In the genomic region with DNA sequence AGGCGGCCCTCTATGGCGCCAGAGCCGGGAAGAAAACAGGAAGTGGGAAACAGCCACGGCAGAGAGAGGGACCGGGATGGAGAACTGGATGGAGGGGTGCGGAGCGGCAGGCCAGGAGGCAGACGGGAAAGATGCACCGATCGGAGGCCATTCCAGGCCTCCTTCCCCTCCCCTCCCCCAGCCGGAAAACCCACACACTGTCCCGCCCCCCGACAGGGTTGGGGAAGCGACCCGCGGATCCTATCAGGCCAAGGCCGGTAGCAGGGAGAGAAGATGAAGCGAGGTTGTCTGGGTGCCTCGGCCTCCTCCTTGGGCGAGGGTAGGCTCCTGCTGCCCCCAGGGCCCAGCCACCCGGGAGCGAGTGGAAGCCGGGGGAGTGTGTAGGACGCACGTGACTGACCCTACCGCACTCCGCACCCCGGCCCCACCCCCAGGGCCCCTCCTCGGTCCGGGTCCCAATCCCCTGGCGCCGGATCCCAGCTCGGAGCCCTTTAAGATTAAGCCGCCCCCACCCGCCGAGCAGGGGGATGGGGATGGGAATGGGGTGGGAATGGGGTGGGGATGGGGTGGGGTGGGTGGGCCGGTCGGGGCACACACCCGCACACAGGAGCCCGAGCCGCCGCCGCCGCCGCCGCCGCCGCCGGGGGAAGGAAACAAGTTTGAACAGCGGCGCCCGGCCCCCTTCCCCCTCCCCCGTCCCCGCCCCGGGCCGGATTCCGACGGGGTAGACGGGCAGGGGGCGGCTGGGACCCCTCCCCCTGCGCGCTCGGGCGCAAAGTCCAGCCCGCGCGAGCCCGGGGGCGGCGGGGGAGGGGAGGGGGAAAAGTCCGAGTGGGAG, we compare ENCODE assay signal across 8 cellular contexts. TPM values are rescaled to one million over a fixed set of nuclear protein-coding genes. Genes with fewer than 3 reads are reported as not detected.
DNase-seq lines count a peak whose midpoint lies in the region; ATAC-seq and TF ChIP-seq lines count a peak whose summit lies in the region.

No MANE protein-coding gene starts in this region.

- peak overlapping the region; percentile 73 for H3K27ac ChIP-seq in SJSA1
- H3K27ac ChIP-seq in parathyroid adenoma, result peak overlapping the region; percentile 95

- peaks cover 2% of the 10 kb centered on the region for H3K79me2 ChIP-seq in parathyroid adenoma

- peak; percentile 22 for ATAC-seq in HG03342 (IDR thresholded peaks at IDR 0.05; ENCODE audit: unreplicated experiment)
- ATAC-seq in activated naive CD4-positive, alpha-beta T cell treated with anti-CD3 and anti-CD28 coated beads, Interleukin-2, amount 50 U/mL, for 72 hours, result peak; percentile 51
- ATAC-seq in Right ventricle myocardium superior (ENCODE audit: poor library complexity), result peak; percentile 6

- TF ChIP-seq CTCF in GM10266 (IDR thresholded peaks at IDR 0.05; ENCODE audit: control insufficient read depth, insufficient read depth, low read depth, missing control alignments) (no peak), parathyroid adenoma (IDR thresholded peaks at IDR 0.05) (no peak)

- peak overlapping the region; percentile 83 for H3K4me2 ChIP-seq in parathyroid adenoma (ENCODE audit: low read length)

- H3K9me3 ChIP-seq in SJSA1 (replicated peaks), result no peaks in the 10 kb centered on the region; the same call in 1 of the 2 replicates
- no peaks in the 10 kb centered on the region for H3K9me3 ChIP-seq in parathyroid adenoma (ENCODE audit: control insufficient read depth, low read length)

- peak overlapping the region; percentile 86 for H3K9ac ChIP-seq in parathyroid adenoma

- H3K36me3 ChIP-seq in SJSA1 (peaks cover 44% of the 10 kb centered on the region), parathyroid adenoma (ENCODE audit: control insufficient read depth, insufficient read depth, low read length) (no peaks in the 10 kb centered on the region)

- no peaks in the 10 kb centered on the region for H3K9me3 Mint-ChIP-seq in activated naive CD4-positive, alpha-beta T cell treated with anti-CD3 and anti-CD28 coated beads, Interleukin-2, amount 50 U/mL, for 72 hours

- peak overlapping the region; percentile 77 for H2AFZ ChIP-seq in parathyroid adenoma

- intact Hi-C loops in Right ventricle myocardium superior (cut with DNase I), result no loop called here

- DNase-seq in GM10266 (ENCODE audit: extremely low spot score), result peak; percentile 77
- DNase-seq in SJSA1 (ENCODE audit: low read depth in 1 of 2, low spot score in 2 of 2), result peak in 1 of 2 experiments; percentile 77
- DNase-seq in activated naive CD4-positive, alpha-beta T cell treated with anti-CD3 and anti-CD28 coated beads, Interleukin-2, amount 50 U/mL, for 72 hours (ENCODE audit: low spot score in 2 of 2), result peak in 1 of 2 donors; percentile 68
- DNase-seq in Right ventricle myocardium superior, result peak; percentile 73
- DNase-seq in SKM-1 (lab: John Stamatoyannopoulos, UW; ENCODE audit: unreplicated experiment), result no peak
- DNase-seq in NCI-H2029 treated with DMSO at 0.1 percent for 48 hours (lab: John Stamatoyannopoulos, UW), result no peak

- peaks cover 10% of the 10 kb centered on the region in 2 donors for H3K36me3 Mint-ChIP-seq in activated naive CD4-positive, alpha-beta T cell treated with anti-CD3 and anti-CD28 coated beads, Interleukin-2, amount 50 U/mL, for 72 hours

- H3K4me3 ChIP-seq in SJSA1 (peak overlapping the region; percentile 85), parathyroid adenoma (ENCODE audit: low read depth, low read length) (peak overlapping the region; percentile 98)

- H3K4me1 ChIP-seq in SJSA1 (replicated peaks) (peaks cover 41% of the 10 kb centered on the region), parathyroid adenoma (peaks cover 17% of the 10 kb centered on the region)

- H3K27me3 ChIP-seq in SJSA1 (replicated peaks) (no peaks in the 10 kb centered on the region), parathyroid adenoma (ENCODE audit: control insufficient read depth, insufficient read depth, low read length) (no peaks in the 10 kb centered on the region)

- peak overlapping the region; percentile 95 to 96 for H3K27ac Mint-ChIP-seq in activated naive CD4-positive, alpha-beta T cell treated with anti-CD3 and anti-CD28 coated beads, Interleukin-2, amount 50 U/mL, for 72 hours

RNA-seq across cellular contexts. Expression of gene ERF, which starts 1.5 kb away (rescaled TPM):
- 11.0 and 32.6 TPM in 2 replicates for total RNA-seq in SJSA1 (2014; rRNA removed; shearing (Covaris generic))
- total RNA-seq in activated naive CD4-positive, alpha-beta T cell treated with anti-CD3 and anti-CD28 coated beads, Interleukin-2, amount 50 U/mL, for 72 hours, result 10 to 100 TPM; 48.8 to 67.8 TPM
- total RNA-seq in Right ventricle myocardium superior, result 42.1 TPM

RNA-seq across cellular contexts. Expression of gene GSK3A, which starts 11.1 kb away (rescaled TPM):
- total RNA-seq in SJSA1 (2014; rRNA removed; shearing (Covaris generic)), result 23.2 and 26.7 TPM in 2 replicates
- 10 to 100 TPM; 38.1 to 39.5 TPM for total RNA-seq in activated naive CD4-positive, alpha-beta T cell treated with anti-CD3 and anti-CD28 coated beads, Interleukin-2, amount 50 U/mL, for 72 hours
- total RNA-seq in Right ventricle myocardium superior, result 35.6 TPM

RNA-seq across cellular contexts. Expression of gene CIC, which starts 15.6 kb away (rescaled TPM):
- total RNA-seq in SJSA1 (2014; rRNA removed; shearing (Covaris generic)), result 13.0 and 21.5 TPM in 2 replicates
- total RNA-seq in activated naive CD4-positive, alpha-beta T cell treated with anti-CD3 and anti-CD28 coated beads, Interleukin-2, amount 50 U/mL, for 72 hours, result 10 to 100 TPM; 87.7 to 90.6 TPM
- total RNA-seq in Right ventricle myocardium superior, result 33.6 TPM

RNA-seq across cellular contexts. Expression of gene ZNF526, which starts 33.4 kb away (rescaled TPM):
- 5.0 and 10.5 TPM in 2 replicates for total RNA-seq in SJSA1 (2014; rRNA removed; shearing (Covaris generic))
- total RNA-seq in activated naive CD4-positive, alpha-beta T cell treated with anti-CD3 and anti-CD28 coated beads, Interleukin-2, amount 50 U/mL, for 72 hours, result 10 to 100 TPM; 13.2 to 14.5 TPM
- 5.4 TPM for total RNA-seq in Right ventricle myocardium superior

RNA-seq across cellular contexts. Expression of gene DEDD2, which starts 36.0 kb away (rescaled TPM):
- total RNA-seq in SJSA1 (2014; rRNA removed; shearing (Covaris generic)), result 15.9 and 16.9 TPM in 2 replicates
- 10 to 100 TPM; 28.7 to 39.3 TPM for total RNA-seq in activated naive CD4-positive, alpha-beta T cell treated with anti-CD3 and anti-CD28 coated beads, Interleukin-2, amount 50 U/mL, for 72 hours
- 14.8 TPM for total RNA-seq in Right ventricle myocardium superior

Comparison
In these comparisons a context has a peak if more than half of its experiments do, and no peak if none do; other contexts are left out.
1. DNase-seq: peak in GM10266 (single experiment) and Right ventricle myocardium superior (single experiment); none in SKM-1 (single experiment) and NCI-H2029 treated with DMSO at 0.1 percent for 48 hours (single experiment).
2. Peak in every context shown above with its lines, with median percentiles within 50 percentile points of each other: ATAC-seq.